ENCODE assay signal across 1 cellular context in the genomic region with DNA sequence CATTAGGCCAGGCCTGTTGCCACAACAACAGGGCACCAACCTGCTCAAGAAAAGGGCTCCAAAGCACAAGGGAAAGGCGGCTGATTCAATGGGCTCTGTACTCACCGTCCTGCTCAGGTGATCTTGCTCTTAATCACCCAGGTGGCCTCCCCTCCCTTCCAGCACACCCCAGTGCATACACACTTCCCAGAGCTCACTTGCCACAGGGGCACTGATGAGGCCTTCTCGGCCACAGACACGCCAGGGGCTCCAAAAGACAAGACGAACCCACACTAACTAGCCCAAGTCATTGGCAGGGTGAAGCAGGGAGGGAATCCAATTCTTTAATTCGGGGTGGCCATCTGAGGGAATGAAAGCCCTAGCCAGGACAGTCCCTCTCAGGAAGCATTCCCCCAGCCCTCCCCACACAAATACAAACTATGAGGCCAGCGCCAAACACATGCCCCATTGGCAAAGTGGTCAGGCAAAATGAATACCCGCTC.
TF ChIP-seq lines count a peak whose summit lies in the region.

No MANE protein-coding gene starts in this region.

TF ChIP-seq in IMR-90, 13 proteins besides CTCF, POLR2A, EP300 and RAD21 (continued from another document):
- TF ChIP-seq CHD1 (IDR thresholded peaks at IDR 0.05; ENCODE audit: low read depth, low read length), result no peak
- TF ChIP-seq, protein P1, sequence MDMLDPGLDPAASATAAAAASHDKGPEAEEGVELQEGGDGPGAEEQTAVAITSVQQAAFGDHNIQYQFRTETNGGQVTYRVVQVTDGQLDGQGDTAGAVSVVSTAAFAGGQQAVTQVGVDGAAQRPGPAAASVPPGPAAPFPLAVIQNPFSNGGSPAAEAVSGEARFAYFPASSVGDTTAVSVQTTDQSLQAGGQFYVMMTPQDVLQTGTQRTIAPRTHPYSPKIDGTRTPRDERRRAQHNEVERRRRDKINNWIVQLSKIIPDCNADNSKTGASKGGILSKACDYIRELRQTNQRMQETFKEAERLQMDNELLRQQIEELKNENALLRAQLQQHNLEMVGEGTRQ (IDR thresholded peaks at IDR 0.05; ENCODE audit: low read depth, low read length), result no peak
- TF ChIP-seq NFE2L2 (IDR thresholded peaks at IDR 0.05; ENCODE audit: low read depth, low read length), result no peak
- TF ChIP-seq RCOR1 (IDR thresholded peaks at IDR 0.05; ENCODE audit: insufficient replicate concordance, low read length), result no peak
- TF ChIP-seq BHLHE40 (IDR thresholded peaks at IDR 0.05; ENCODE audit: low read depth, low read length), result no peak
- TF ChIP-seq MAZ (IDR thresholded peaks at IDR 0.05; ENCODE audit: borderline replicate concordance, low read depth, low read length), result no peak
- TF ChIP-seq RFX5 (IDR thresholded peaks at IDR 0.05; ENCODE audit: low read depth, low read length), result no peak
- no peak for TF ChIP-seq MAFK (IDR thresholded peaks at IDR 0.05; ENCODE audit: low read depth, low read length)
- TF ChIP-seq CEBPB (IDR thresholded peaks at IDR 0.05; ENCODE audit: low read depth, low read length), result no peak
- no peak for TF ChIP-seq FOS (IDR thresholded peaks at IDR 0.05; ENCODE audit: low read depth, low read length)
